ENCODE assay signal across 30 cellular contexts in genomic region chr3:105177558-105177957, GRCh38.
"Had no signal": no experiment of that assay in that cellular context is flagged by ENCODE, and none has a peak within 500 bp of the region (broad histone marks: within the 10 kb centered on the region; RNA-seq: fewer than 3 reads in every experiment).

No MANE protein-coding gene starts in this region.

- H3K4me3 ChIP-seq: breast epithelium, esophagus squamous epithelium, heart right ventricle, left lung, lower lobe of right lung, pancreas, prostate gland, sigmoid colon, suprapubic skin, tibial artery, upper lobe of right lung had no signal

- H3K27ac ChIP-seq: breast epithelium, epithelial cell of prostate, esophagus squamous epithelium, heart right ventricle, left lung, lower lobe of right lung, pancreas, prostate gland, sigmoid colon, suprapubic skin, tibial artery, upper lobe of right lung had no signal

- DNase-seq: activated B cell treated with CpG ODN at 0.5 μM for 24 hours; activated CD4-positive, alpha-beta T cell treated with anti-CD3 and anti-CD28 coated beads, Interleukin-2, amount 50 U/mL, for 1 hour; activated CD8-positive, alpha-beta T cell treated with anti-CD3 and anti-CD28 coated beads for 36 hours; activated gamma-delta T cell treated with Interleukin-2 at 50 U/mL for 16 hours; activated naive CD4-positive, alpha-beta T cell treated with anti-CD3 and anti-CD28 coated beads, Interleukin-2, amount 50 U/mL, for 16 hours; activated T-cell treated with anti-CD3 and anti-CD28 coated beads, Interleukin-2, amount 50 U/mL, for 4 hours; amygdala; central memory CD4-positive, alpha-beta T cell; effector CD8-positive, alpha-beta T cell; esophagus squamous epithelium; foreskin melanocyte; heart right ventricle; left lung; lower lobe of right lung; mesenchymal stem cell; naive thymus-derived CD8-positive, alpha-beta T cell; nucleus accumbens; pancreas; retina; sigmoid colon; small intestine; stimulated activated CD4-positive, alpha-beta T cell treated with anti-CD3 and anti-CD28 coated beads, Interleukin-1b, Interleukin-23, amount 100 ng/mL, for 48 hours; stimulated activated naive CD4-positive, alpha-beta T cell; tibial artery; upper lobe of right lung had no signal

- H3K27me3 ChIP-seq: breast epithelium, esophagus squamous epithelium, heart right ventricle, left lung, pancreas, sigmoid colon, suprapubic skin, tibial artery, upper lobe of right lung had no signal

- ATAC-seq: activated CD8-positive, alpha-beta T cell treated with anti-CD3 and anti-CD28 coated beads for 36 hours; activated T-cell treated with anti-CD3 and anti-CD28 coated beads, Interleukin-2, amount 50 U/mL, for 4 hours; activated T-helper 17 cell treated with anti-CD3 and anti-CD28 coated beads, Interleukin-2, amount 50 U/mL, for 72 hours; heart right ventricle; left lung; lower lobe of right lung; naive thymus-derived CD8-positive, alpha-beta T cell; pancreas; upper lobe of right lung had no signal

- H3K36me3 ChIP-seq: breast epithelium, esophagus squamous epithelium, heart right ventricle, left lung, lower lobe of right lung, pancreas, prostate gland, sigmoid colon, suprapubic skin, tibial artery, upper lobe of right lung had no signal

- H3K9me3 ChIP-seq: breast epithelium, esophagus squamous epithelium, heart right ventricle, left lung, lower lobe of right lung, pancreas, prostate gland, sigmoid colon, suprapubic skin, tibial artery, upper lobe of right lung had no signal

- H3K4me1 ChIP-seq: breast epithelium, esophagus squamous epithelium, heart right ventricle, left lung, lower lobe of right lung, pancreas, prostate gland, sigmoid colon, suprapubic skin, tibial artery, upper lobe of right lung had no signal
